ENCODE assay signal across 26 cellular contexts in the genomic region with DNA sequence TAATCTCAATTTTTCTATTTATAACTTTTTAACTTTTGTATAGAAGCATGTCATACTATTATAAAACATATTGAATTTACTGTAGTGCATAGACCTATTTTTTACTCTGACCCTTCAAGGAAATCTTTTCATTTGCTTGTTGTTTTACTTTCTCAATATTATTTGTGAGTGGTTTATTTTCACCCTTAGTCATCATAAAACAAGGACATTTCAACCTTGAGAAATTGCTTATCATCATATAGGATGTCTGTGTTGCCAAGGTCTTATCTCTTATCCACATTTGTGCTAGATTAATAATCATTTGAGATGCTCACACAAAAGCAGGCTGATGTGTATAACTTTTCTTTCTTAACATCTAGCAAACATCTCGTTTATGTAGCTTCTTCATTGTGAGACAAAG.
"Had no signal": no experiment of that assay in that cellular context is flagged by ENCODE, and none has a peak within 500 bp of the region (broad histone marks: within the 10 kb centered on the region; RNA-seq: fewer than 3 reads in every experiment).

No MANE protein-coding gene starts in this region.

- H3K27ac ChIP-seq: neural progenitor cell, ovary, parathyroid adenoma, psoas muscle, skin epidermis, suprapubic skin, testis, tibial artery, transverse colon, upper lobe of right lung, uterus had no signal

- H3K4me1 ChIP-seq: neural progenitor cell, parathyroid adenoma, psoas muscle, suprapubic skin, testis, tibial artery, transverse colon, upper lobe of right lung, uterus had no signal

- H3K9ac ChIP-seq: neural progenitor cell, parathyroid adenoma had no signal

- DNase-seq: naive thymus-derived CD4-positive, alpha-beta T cell; natural killer cell; occipital lobe; ovary; posterior cingulate gyrus; psoas muscle; right cardiac atrium; stimulated activated CD4-positive, alpha-beta T cell treated with anti-CD3 and anti-CD28 coated beads, Interleukin-1b, Interleukin-23, amount 100 ng/mL, for 48 hours; stimulated activated CD4-positive, alpha-beta T cell treated with anti-CD3 and anti-CD28 coated beads, Interleukin-4, amount 100 ng/mL, for 1 hour; stimulated activated CD4-positive, alpha-beta T cell treated with anti-CD3 and anti-CD28 coated beads, Interleukin-4, amount 100 ng/mL, for 4 hours; stimulated activated CD8-positive, alpha-beta memory T cell treated with anti-CD3 and anti-CD28 coated beads, Interleukin-4, amount 100 ng/mL, for 48 hours; stimulated activated naive CD4-positive, alpha-beta T cell; stimulated activated naive CD8-positive, alpha-beta T cell treated with anti-CD3 and anti-CD28 coated beads, Interleukin-15, amount 100 ng/mL, for 72 hours; stimulated activated naive CD8-positive, alpha-beta T cell treated with anti-CD3 and anti-CD28 coated beads, Interleukin-15, Interleukin-2, amounts not matched to agents 100 U/mL and 50 U/mL, for 24 hours; substantia nigra; testis; tibial artery; transverse colon; upper lobe of right lung; uterus had no signal

- H2AFZ ChIP-seq: neural progenitor cell, parathyroid adenoma had no signal

- H3K79me2 ChIP-seq: parathyroid adenoma had no signal

- H3K4me2 ChIP-seq: neural progenitor cell, smooth muscle cell had no signal

- H3K4me3 ChIP-seq: neural progenitor cell, ovary, psoas muscle, skin epidermis, smooth muscle cell, suprapubic skin, testis, tibial artery, transverse colon, upper lobe of right lung, uterus had no signal

- H3K36me3 ChIP-seq: neural progenitor cell, ovary, suprapubic skin, tibial artery, transverse colon, upper lobe of right lung, uterus had no signal

- ATAC-seq: naive thymus-derived CD4-positive, alpha-beta T cell; natural killer cell; psoas muscle; right cardiac atrium; sciatic nerve; stimulated activated naive CD8-positive, alpha-beta T cell treated with anti-CD3 and anti-CD28 coated beads, Interleukin-15, amount 100 ng/mL, for 72 hours; stimulated activated naive CD8-positive, alpha-beta T cell treated with anti-CD3 and anti-CD28 coated beads, Interleukin-15, Interleukin-2, amounts not matched to agents 100 U/mL and 50 U/mL, for 24 hours; upper lobe of right lung had no signal

- H3K9me3 ChIP-seq: ovary, psoas muscle, suprapubic skin, testis, tibial artery, transverse colon, upper lobe of right lung had no signal

- H3K27me3 ChIP-seq: neural progenitor cell, ovary, suprapubic skin, testis, tibial artery, transverse colon, upper lobe of right lung, uterus had no signal
